Comparison of ENCODE assay signal across 4 cellular contexts in the genomic region with DNA sequence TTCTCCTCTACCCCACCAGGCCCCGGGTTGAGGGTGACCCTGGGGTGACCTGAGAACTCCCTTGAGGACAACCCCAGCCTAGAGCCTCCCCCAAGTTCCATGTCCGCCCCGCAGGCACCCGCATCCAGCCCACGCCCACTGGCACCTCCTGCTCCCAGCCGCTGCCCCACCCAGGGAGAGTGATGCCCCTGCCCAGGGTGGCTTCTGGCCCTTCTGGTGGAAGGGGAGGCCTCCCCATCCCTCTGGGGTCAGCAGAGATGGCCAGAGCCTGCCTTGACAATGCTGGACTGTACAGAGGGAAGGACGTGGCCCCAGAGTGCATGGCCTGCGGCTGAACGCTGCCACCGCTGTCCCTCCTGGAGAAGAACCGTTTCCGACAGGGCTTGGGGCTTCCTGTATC. TPM values are rescaled to one million over a fixed set of nuclear protein-coding genes. Genes with fewer than 3 reads are reported as not detected.
"Had no signal": no experiment of that assay in that cellular context is flagged by ENCODE, and none has a peak within 500 bp of the region (broad histone marks: within the 10 kb centered on the region; RNA-seq: fewer than 3 reads in every experiment).

No MANE protein-coding gene starts in this region.

- ATAC-seq: GM12878 had no signal

- DNase-seq: GDM1, GF-D8 had no signal

- H3K4me3 ChIP-seq: GM12878 had no signal

RNA-seq across cellular contexts. Expression of a gene that starts 1.1 kb away (rescaled TPM):
- total RNA-seq: G401, GM12878 had no signal
- polyA plus RNA-seq: GM12878 had no signal

RNA-seq across cellular contexts. Expression of a gene that starts 11.7 kb away (rescaled TPM):
- total RNA-seq: G401, GM12878 had no signal
- polyA plus RNA-seq: GM12878 had no signal

RNA-seq across cellular contexts. Expression of a gene that starts 33.5 kb away (rescaled TPM):
- total RNA-seq: G401 had no signal
- polyA plus RNA-seq: GM12878 had no signal
